ENCODE assay signal across 1 cellular context in genomic region chr9:137267933-137268355, GRCh38.
TF ChIP-seq lines count a peak whose summit lies in the region.

No MANE protein-coding gene starts in this region.

TF ChIP-seq in HEK293, 187 proteins besides CTCF, POLR2A, EP300 and RAD21 (continued from another document):
- no peak for TF ChIP-seq ZBTB26 (tag by site-specific recombination; optimal IDR thresholded peaks at IDR 0.05)
